ENCODE assay signal across 1 cellular context in genomic region chr2:134706587-134707329, GRCh38.
TF ChIP-seq lines count a peak whose summit lies in the region.

No MANE protein-coding gene starts in this region.

TF ChIP-seq in K562, 482 proteins besides CTCF, POLR2A, EP300 and RAD21 (continued from another document):
- TF ChIP-seq ETS1 (conservative IDR thresholded peaks at IDR 0.05; ENCODE audit: control insufficient read depth, low read depth, low read length) (0 out of 2 replicates have a peak, but pooled peaks have one; percentile 37), RAD51 (IDR thresholded peaks at IDR 0.05; ENCODE audit: borderline replicate concordance, low read depth) (peak; percentile 66), HINFP (tag; conservative IDR thresholded peaks at IDR 0.05; ENCODE audit: low read depth) (no peak), LCOR (CRISPR knock-in tag; IDR thresholded peaks at IDR 0.05) (peak; percentile 91), KAT2B (IDR thresholded peaks at IDR 0.05; ENCODE audit: low read depth, low read length) (no peak), EWSR1 (IDR thresholded peaks at IDR 0.05; ENCODE audit: borderline replicate concordance, low read depth, partially characterized antibody) (no peak), U2AF1 (optimal IDR thresholded peaks at IDR 0.05; ENCODE audit: low read depth, low read length) (no peak), GATA2 (CRISPR knock-in tag; IDR thresholded peaks at IDR 0.05) (peak; percentile 52; the same call in 1 of the 2 replicates), CBFA2T2 (conservative IDR thresholded peaks at IDR 0.05) (peak; percentile 40), NFE2L1 (tag; IDR thresholded peaks at IDR 0.05; ENCODE audit: borderline replicate concordance, low read depth) (no peak), SMAD1 (IDR thresholded peaks at IDR 0.05; ENCODE audit: low read depth, low read length, partially characterized antibody) (no peak)
- TF ChIP-seq, protein P1, sequence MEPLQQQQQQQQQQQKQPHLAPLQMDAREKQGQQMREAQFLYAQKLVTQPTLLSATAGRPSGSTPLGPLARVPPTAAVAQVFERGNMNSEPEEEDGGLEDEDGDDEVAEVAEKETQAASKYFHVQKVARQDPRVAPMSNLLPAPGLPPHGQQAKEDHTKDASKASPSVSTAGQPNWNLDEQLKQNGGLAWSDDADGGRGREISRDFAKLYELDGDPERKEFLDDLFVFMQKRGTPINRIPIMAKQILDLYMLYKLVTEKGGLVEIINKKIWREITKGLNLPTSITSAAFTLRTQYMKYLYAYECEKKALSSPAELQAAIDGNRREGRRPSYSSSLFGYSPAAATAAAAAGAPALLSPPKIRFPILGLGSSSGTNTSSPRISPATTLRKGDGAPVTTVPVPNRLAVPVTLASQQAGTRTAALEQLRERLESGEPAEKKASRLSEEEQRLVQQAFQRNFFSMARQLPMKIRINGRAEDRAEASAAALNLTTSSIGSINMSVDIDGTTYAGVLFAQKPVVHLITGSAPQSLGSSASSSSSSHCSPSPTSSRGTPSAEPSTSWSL (CRISPR knock-in tag; IDR thresholded peaks at IDR 0.05; ENCODE audit: borderline replicate concordance), result no peak
- TF ChIP-seq, protein P2, sequence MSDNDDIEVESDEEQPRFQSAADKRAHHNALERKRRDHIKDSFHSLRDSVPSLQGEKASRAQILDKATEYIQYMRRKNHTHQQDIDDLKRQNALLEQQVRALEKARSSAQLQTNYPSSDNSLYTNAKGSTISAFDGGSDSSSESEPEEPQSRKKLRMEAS (CRISPR knock-in tag; IDR thresholded peaks at IDR 0.05), result peak; percentile 96
- TF ChIP-seq, protein P3, sequence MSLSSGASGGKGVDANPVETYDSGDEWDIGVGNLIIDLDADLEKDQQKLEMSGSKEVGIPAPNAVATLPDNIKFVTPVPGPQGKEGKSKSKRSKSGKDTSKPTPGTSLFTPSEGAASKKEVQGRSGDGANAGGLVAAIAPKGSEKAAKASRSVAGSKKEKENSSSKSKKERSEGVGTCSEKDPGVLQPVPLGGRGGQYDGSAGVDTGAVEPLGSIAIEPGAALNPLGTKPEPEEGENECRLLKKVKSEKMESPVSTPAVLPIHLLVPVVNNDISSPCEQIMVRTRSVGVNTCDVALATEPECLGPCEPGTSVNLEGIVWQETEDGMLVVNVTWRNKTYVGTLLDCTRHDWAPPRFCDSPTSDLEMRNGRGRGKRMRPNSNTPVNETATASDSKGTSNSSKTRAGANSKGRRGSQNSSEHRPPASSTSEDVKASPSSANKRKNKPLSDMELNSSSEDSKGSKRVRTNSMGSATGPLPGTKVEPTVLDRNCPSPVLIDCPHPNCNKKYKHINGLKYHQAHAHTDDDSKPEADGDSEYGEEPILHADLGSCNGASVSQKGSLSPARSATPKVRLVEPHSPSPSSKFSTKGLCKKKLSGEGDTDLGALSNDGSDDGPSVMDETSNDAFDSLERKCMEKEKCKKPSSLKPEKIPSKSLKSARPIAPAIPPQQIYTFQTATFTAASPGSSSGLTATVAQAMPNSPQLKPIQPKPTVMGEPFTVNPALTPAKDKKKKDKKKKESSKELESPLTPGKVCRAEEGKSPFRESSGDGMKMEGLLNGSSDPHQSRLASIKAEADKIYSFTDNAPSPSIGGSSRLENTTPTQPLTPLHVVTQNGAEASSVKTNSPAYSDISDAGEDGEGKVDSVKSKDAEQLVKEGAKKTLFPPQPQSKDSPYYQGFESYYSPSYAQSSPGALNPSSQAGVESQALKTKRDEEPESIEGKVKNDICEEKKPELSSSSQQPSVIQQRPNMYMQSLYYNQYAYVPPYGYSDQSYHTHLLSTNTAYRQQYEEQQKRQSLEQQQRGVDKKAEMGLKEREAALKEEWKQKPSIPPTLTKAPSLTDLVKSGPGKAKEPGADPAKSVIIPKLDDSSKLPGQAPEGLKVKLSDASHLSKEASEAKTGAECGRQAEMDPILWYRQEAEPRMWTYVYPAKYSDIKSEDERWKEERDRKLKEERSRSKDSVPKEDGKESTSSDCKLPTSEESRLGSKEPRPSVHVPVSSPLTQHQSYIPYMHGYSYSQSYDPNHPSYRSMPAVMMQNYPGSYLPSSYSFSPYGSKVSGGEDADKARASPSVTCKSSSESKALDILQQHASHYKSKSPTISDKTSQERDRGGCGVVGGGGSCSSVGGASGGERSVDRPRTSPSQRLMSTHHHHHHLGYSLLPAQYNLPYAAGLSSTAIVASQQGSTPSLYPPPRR (CRISPR knock-in tag; IDR thresholded peaks at IDR 0.05; ENCODE audit: borderline replicate concordance), result peak; percentile 95
